In genomic region chr9:26955921-26956886, GRCh38 we compare ENCODE assay signal across 1 cellular context.
TF ChIP-seq lines count a peak whose summit lies in the region.

Gene IFT74 (plus strand): TSS chr9:26956412. CDS start chr9:26961968, 5,556 bp downstream.

TF ChIP-seq in HepG2, 621 proteins besides CTCF, POLR2A, EP300 and RAD21 (continued from another document and continues in another):
- TF ChIP-seq, protein P1, sequence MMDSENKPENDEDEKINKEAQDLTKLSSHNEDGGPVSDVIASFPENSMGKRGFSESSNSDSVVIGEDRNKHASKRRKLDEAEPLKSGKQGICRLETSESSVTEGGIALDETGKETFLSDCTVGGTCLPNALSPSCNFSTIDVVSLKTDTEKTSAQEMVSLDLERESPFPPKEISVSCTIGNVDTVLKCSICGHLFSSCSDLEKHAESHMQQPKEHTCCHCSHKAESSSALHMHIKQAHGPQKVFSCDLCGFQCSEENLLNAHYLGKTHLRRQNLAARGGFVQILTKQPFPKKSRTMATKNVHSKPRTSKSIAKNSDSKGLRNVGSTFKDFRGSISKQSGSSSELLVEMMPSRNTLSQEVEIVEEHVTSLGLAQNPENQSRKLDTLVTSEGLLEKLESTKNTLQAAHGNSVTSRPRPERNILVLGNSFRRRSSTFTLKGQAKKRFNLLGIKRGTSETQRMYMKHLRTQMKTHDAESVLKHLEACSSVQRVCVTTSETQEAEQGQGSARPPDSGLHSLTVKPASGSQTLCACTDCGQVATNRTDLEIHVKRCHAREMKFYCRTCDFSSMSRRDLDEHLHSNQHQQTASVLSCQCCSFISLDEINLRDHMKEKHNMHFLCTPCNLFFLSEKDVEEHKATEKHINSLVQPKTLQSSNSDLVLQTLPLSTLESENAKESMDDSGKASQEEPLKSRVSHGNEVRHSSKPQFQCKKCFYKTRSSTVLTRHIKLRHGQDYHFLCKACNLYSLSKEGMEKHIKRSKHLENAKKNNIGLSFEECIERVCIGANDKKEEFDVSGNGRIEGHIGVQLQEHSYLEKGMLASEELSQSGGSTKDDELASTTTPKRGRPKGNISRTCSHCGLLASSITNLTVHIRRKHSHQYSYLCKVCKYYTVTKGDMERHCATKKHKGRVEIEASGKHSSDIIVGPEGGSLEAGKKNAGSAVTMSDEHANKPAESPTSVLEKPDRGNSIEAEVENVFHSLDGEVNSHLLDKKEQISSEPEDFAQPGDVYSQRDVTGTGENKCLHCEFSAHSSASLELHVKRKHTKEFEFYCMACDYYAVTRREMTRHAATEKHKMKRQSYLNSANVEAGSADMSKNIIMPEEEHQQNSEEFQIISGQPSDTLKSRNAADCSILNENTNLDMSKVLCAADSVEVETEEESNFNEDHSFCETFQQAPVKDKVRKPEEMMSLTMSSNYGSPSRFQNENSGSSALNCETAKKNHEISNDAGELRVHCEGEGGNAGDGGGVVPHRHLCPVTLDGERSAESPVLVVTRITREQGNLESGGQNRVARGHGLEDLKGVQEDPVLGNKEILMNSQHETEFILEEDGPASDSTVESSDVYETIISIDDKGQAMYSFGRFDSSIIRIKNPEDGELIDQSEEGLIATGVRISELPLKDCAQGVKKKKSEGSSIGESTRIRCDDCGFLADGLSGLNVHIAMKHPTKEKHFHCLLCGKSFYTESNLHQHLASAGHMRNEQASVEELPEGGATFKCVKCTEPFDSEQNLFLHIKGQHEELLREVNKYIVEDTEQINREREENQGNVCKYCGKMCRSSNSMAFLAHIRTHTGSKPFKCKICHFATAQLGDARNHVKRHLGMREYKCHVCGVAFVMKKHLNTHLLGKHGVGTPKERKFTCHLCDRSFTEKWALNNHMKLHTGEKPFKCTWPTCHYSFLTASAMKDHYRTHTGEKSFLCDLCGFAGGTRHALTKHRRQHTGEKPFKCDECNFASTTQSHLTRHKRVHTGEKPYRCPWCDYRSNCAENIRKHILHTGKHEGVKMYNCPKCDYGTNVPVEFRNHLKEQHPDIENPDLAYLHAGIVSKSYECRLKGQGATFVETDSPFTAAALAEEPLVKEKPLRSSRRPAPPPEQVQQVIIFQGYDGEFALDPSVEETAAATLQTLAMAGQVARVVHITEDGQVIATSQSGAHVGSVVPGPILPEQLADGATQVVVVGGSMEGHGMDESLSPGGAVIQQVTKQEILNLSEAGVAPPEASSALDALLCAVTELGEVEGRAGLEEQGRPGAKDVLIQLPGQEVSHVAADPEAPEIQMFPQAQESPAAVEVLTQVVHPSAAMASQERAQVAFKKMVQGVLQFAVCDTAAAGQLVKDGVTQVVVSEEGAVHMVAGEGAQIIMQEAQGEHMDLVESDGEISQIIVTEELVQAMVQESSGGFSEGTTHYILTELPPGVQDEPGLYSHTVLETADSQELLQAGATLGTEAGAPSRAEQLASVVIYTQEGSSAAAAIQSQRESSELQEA (CRISPR knock-in tag; IDR thresholded peaks at IDR 0.05; ENCODE audit: not compliant biosample characterization): peak; percentile 40
- TF ChIP-seq TBP (CRISPR knock-in tag; IDR thresholded peaks at IDR 0.05): no peak
- 0 out of 2 replicates have a peak, but pooled peaks have one; percentile 19 for TF ChIP-seq ZFP36L1 (CRISPR knock-in tag; IDR thresholded peaks at IDR 0.05)
- TF ChIP-seq ZNF780A (CRISPR knock-in tag; IDR thresholded peaks at IDR 0.05): no peak
- no peak for TF ChIP-seq MZF1 (CRISPR knock-in tag; IDR thresholded peaks at IDR 0.05; ENCODE audit: borderline replicate concordance)
- TF ChIP-seq, protein P2, sequence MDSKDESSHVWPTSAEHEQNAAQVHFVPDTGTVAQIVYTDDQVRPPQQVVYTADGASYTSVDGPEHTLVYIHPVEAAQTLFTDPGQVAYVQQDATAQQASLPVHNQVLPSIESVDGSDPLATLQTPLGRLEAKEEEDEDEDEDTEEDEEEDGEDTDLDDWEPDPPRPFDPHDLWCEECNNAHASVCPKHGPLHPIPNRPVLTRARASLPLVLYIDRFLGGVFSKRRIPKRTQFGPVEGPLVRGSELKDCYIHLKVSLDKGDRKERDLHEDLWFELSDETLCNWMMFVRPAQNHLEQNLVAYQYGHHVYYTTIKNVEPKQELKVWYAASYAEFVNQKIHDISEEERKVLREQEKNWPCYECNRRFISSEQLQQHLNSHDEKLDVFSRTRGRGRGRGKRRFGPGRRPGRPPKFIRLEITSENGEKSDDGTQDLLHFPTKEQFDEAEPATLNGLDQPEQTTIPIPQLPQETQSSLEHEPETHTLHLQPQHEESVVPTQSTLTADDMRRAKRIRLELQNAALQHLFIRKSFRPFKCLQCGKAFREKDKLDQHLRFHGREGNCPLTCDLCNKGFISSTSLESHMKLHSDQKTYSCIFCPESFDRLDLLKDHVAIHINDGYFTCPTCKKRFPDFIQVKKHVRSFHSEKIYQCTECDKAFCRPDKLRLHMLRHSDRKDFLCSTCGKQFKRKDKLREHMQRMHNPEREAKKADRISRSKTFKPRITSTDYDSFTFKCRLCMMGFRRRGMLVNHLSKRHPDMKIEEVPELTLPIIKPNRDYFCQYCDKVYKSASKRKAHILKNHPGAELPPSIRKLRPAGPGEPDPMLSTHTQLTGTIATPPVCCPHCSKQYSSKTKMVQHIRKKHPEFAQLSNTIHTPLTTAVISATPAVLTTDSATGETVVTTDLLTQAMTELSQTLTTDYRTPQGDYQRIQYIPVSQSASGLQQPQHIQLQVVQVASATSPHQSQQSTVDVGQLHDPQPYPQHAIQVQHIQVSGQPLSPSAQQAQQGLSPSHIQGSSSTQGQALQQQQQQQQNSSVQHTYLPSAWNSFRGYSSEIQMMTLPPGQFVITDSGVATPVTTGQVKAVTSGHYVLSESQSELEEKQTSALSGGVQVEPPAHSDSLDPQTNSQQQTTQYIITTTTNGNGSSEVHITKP (CRISPR knock-in tag; IDR thresholded peaks at IDR 0.05; ENCODE audit: low read depth): peak; percentile 73
- peak; percentile 68; the same call in 1 of the 2 replicates for TF ChIP-seq MXD4 (CRISPR knock-in tag; IDR thresholded peaks at IDR 0.05)
- TF ChIP-seq TP53 (CRISPR knock-in tag; conservative IDR thresholded peaks at IDR 0.05): no peak
- 0 out of 2 replicates have a peak, but pooled peaks have one; percentile 8 for TF ChIP-seq ZSCAN25 (CRISPR knock-in tag; IDR thresholded peaks at IDR 0.05)
- peak; percentile 93 for TF ChIP-seq CHD2 (IDR thresholded peaks at IDR 0.05; ENCODE audit: low read depth, low read length)
- TF ChIP-seq, protein P3, sequence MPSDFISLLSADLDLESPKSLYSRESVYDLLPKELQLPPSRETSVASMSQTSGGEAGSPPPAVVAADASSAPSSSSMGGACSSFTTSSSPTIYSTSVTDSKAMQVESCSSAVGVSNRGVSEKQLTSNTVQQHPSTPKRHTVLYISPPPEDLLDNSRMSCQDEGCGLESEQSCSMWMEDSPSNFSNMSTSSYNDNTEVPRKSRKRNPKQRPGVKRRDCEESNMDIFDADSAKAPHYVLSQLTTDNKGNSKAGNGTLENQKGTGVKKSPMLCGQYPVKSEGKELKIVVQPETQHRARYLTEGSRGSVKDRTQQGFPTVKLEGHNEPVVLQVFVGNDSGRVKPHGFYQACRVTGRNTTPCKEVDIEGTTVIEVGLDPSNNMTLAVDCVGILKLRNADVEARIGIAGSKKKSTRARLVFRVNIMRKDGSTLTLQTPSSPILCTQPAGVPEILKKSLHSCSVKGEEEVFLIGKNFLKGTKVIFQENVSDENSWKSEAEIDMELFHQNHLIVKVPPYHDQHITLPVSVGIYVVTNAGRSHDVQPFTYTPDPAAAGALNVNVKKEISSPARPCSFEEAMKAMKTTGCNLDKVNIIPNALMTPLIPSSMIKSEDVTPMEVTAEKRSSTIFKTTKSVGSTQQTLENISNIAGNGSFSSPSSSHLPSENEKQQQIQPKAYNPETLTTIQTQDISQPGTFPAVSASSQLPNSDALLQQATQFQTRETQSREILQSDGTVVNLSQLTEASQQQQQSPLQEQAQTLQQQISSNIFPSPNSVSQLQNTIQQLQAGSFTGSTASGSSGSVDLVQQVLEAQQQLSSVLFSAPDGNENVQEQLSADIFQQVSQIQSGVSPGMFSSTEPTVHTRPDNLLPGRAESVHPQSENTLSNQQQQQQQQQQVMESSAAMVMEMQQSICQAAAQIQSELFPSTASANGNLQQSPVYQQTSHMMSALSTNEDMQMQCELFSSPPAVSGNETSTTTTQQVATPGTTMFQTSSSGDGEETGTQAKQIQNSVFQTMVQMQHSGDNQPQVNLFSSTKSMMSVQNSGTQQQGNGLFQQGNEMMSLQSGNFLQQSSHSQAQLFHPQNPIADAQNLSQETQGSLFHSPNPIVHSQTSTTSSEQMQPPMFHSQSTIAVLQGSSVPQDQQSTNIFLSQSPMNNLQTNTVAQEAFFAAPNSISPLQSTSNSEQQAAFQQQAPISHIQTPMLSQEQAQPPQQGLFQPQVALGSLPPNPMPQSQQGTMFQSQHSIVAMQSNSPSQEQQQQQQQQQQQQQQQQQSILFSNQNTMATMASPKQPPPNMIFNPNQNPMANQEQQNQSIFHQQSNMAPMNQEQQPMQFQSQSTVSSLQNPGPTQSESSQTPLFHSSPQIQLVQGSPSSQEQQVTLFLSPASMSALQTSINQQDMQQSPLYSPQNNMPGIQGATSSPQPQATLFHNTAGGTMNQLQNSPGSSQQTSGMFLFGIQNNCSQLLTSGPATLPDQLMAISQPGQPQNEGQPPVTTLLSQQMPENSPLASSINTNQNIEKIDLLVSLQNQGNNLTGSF (CRISPR knock-in tag; IDR thresholded peaks at IDR 0.05): no peak
- TF ChIP-seq ZFYVE20 (CRISPR knock-in tag; IDR thresholded peaks at IDR 0.05; ENCODE audit: borderline replicate concordance, low read depth): no peak
- TF ChIP-seq BCL6 (CRISPR knock-in tag; IDR thresholded peaks at IDR 0.05): no peak
- TF ChIP-seq ZNF160 (CRISPR knock-in tag; IDR thresholded peaks at IDR 0.05): no peak
- 0 out of 2 replicates have a peak, but pooled peaks have one; percentile 20 for TF ChIP-seq HNRNPL (IDR thresholded peaks at IDR 0.05; ENCODE audit: low read depth, low read length)
- TF ChIP-seq ZNF589 (CRISPR knock-in tag; conservative IDR thresholded peaks at IDR 0.05): no peak
- TF ChIP-seq MAF1 (CRISPR knock-in tag; IDR thresholded peaks at IDR 0.05; ENCODE audit: borderline replicate concordance): no peak
- no peak for TF ChIP-seq ZKSCAN1 (IDR thresholded peaks at IDR 0.05; ENCODE audit: low read length)
- TF ChIP-seq PHF20 (CRISPR knock-in tag; IDR thresholded peaks at IDR 0.05): peak; percentile 77
- TF ChIP-seq, protein P4, sequence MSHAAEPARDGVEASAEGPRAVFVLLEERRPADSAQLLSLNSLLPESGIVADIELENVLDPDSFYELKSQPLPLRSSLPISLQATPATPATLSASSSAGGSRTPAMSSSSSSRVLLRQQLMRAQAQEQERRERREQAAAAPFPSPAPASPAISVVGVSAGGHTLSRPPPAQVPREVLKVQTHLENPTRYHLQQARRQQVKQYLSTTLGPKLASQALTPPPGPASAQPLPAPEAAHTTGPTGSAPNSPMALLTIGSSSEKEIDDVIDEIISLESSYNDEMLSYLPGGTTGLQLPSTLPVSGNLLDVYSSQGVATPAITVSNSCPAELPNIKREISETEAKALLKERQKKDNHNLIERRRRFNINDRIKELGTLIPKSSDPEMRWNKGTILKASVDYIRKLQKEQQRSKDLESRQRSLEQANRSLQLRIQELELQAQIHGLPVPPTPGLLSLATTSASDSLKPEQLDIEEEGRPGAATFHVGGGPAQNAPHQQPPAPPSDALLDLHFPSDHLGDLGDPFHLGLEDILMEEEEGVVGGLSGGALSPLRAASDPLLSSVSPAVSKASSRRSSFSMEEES (CRISPR knock-in tag; IDR thresholded peaks at IDR 0.05): no peak
- TF ChIP-seq, protein P5, sequence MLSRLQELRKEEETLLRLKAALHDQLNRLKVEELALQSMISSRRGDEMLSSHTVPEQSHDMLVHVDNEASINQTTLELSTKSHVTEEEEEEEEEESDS (CRISPR knock-in tag; IDR thresholded peaks at IDR 0.05; ENCODE audit: borderline replicate concordance): no peak
- TF ChIP-seq IRX3 (CRISPR knock-in tag; IDR thresholded peaks at IDR 0.05; ENCODE audit: borderline replicate concordance, low read depth): no peak
- no peak; the same call in 1 of the 2 replicates for TF ChIP-seq GMEB1 (CRISPR knock-in tag; IDR thresholded peaks at IDR 0.05; ENCODE audit: borderline replicate concordance)
- peak; percentile 39; the same call in 1 of the 2 replicates for TF ChIP-seq PITX1 (CRISPR knock-in tag; IDR thresholded peaks at IDR 0.05)
- TF ChIP-seq ZNF276 (CRISPR knock-in tag; IDR thresholded peaks at IDR 0.05; ENCODE audit: low read depth): 0 out of 2 replicates have a peak, but pooled peaks have one; percentile 56
- TF ChIP-seq ZNF496 (CRISPR knock-in tag; IDR thresholded peaks at IDR 0.05; ENCODE audit: insufficient replicate concordance): no peak
- TF ChIP-seq, protein P6, sequence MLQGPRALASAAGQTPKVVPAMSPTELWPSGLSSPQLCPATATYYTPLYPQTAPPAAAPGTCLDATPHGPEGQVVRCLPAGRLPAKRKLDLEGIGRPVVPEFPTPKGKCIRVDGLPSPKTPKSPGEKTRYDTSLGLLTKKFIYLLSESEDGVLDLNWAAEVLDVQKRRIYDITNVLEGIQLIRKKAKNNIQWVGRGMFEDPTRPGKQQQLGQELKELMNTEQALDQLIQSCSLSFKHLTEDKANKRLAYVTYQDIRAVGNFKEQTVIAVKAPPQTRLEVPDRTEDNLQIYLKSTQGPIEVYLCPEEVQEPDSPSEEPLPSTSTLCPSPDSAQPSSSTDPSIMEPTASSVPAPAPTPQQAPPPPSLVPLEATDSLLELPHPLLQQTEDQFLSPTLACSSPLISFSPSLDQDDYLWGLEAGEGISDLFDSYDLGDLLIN (CRISPR knock-in tag; IDR thresholded peaks at IDR 0.05; ENCODE audit: borderline replicate concordance): no peak
- peak; percentile 33; the same call in 1 of the 2 replicates for TF ChIP-seq ELF1 (CRISPR knock-in tag; IDR thresholded peaks at IDR 0.05)
- no peak for TF ChIP-seq ZNF292 (CRISPR knock-in tag; IDR thresholded peaks at IDR 0.05; ENCODE audit: borderline replicate concordance, low read depth)
- peak; percentile 46; the same call in 1 of the 2 replicates for TF ChIP-seq TBX2 (CRISPR knock-in tag; IDR thresholded peaks at IDR 0.05; ENCODE audit: borderline replicate concordance)
- TF ChIP-seq FOXA1 (IDR thresholded peaks at IDR 0.05): no peak
- peak; percentile 67 for TF ChIP-seq FOXA1 (CRISPR knock-in tag; IDR thresholded peaks at IDR 0.05)
- peak; percentile 27; the same call in 1 of the 2 replicates for TF ChIP-seq ZNF607 (CRISPR knock-in tag; IDR thresholded peaks at IDR 0.05; ENCODE audit: borderline replicate concordance)
